In genomic region chr5:8226148-8226547, GRCh38 we compare ENCODE assay signal across 31 cellular contexts.
"Had no signal": no experiment of that assay in that cellular context is flagged by ENCODE, and none has a peak within 500 bp of the region (broad histone marks: within the 10 kb centered on the region; RNA-seq: fewer than 3 reads in every experiment).

No MANE protein-coding gene starts in this region.

- H3K4me1 ChIP-seq: adrenal gland, body of pancreas, breast epithelium had no signal

- H3K9me3 ChIP-seq: adrenal gland, body of pancreas had no signal

- H3K27ac ChIP-seq: adrenal gland, body of pancreas, brain microvascular endothelial cell, breast epithelium, VCaP had no signal

- H3K4me3 ChIP-seq: adrenal gland, body of pancreas, breast epithelium had no signal

- H3K36me3 ChIP-seq: adrenal gland, brain microvascular endothelial cell, breast epithelium had no signal

- ATAC-seq: activated CD8-positive, alpha-beta T cell treated with anti-CD3 and anti-CD28 coated beads for 36 hours; activated naive CD4-positive, alpha-beta T cell treated with anti-CD3 and anti-CD28 coated beads, Interleukin-2, amount 50 U/mL, for 72 hours; activated T-cell treated with anti-CD3 and anti-CD28 coated beads, Interleukin-2, amount 50 U/mL, for 4 hours; activated T-cell treated with anti-CD3 and anti-CD28 coated beads, Interleukin-2, amount 50 U/mL, for 72 hours; activated T-helper 17 cell treated with anti-CD3 and anti-CD28 coated beads, Interleukin-2, amount 50 U/mL, for 72 hours; body of pancreas had no signal

- DNase-seq: activated B cell treated with CpG ODN at 0.5 μM for 24 hours; activated CD4-positive, alpha-beta memory T cell treated with anti-CD3 and anti-CD28 coated beads for 36 hours; activated CD4-positive, alpha-beta T cell treated with anti-CD3 and anti-CD28 coated beads for 4 hours; activated CD4-positive, alpha-beta T cell treated with anti-CD3 and anti-CD28 coated beads, Interleukin-2, amount 10 ng/mL, durations not matched to agents 24 days and 14 days; activated CD4-positive, alpha-beta T cell treated with anti-CD3 and anti-CD28 coated beads, Interleukin-2, amount 50 U/mL, for 1 hour; activated CD4-positive, alpha-beta T cell treated with anti-CD3 and anti-CD28 coated beads, Interleukin-2, amount 50 U/mL, for 4 hours; activated CD4-positive, CD25-positive, alpha-beta regulatory T cell treated with anti-CD3 and anti-CD28 coated beads, Interleukin-2, amount 50 U/mL, for 72 hours; activated CD8-positive, alpha-beta memory T cell treated with anti-CD3 and anti-CD28 coated beads, Interleukin-2, amount 50 U/mL, for 4 hours; activated CD8-positive, alpha-beta T cell treated with anti-CD3 and anti-CD28 coated beads for 36 hours; activated effector memory CD4-positive, alpha-beta T cell treated with anti-CD3 and anti-CD28 coated beads, Interleukin-2, amount 50 U/mL, for 16 hours; activated gamma-delta T cell treated with Interleukin-2 at 50 U/mL for 16 hours; activated naive CD4-positive, alpha-beta T cell; activated naive CD4-positive, alpha-beta T cell treated with anti-CD3 and anti-CD28 coated beads for 36 hours; activated naive CD4-positive, alpha-beta T cell treated with anti-CD3 and anti-CD28 coated beads, Interleukin-2, amount 50 U/mL, for 16 hours; activated naive CD8-positive, alpha-beta T cell treated with anti-CD3 and anti-CD28 coated beads for 36 hours; activated T-cell treated with anti-CD3 and anti-CD28 coated beads for 4 hours; activated T-cell treated with anti-CD3 and anti-CD28 coated beads, Interleukin-2, amount 50 U/mL, for 1 hour; activated T-cell treated with anti-CD3 and anti-CD28 coated beads, Interleukin-2, amount 50 U/mL, for 4 hours; activated T-cell treated with anti-CD3 and anti-CD28 coated beads, Interleukin-2, amount 50 U/mL, for 72 hours; adrenal gland; amniotic stem cell; aorta; body of pancreas; brain microvascular endothelial cell; central memory CD4-positive, alpha-beta T cell; T-helper 2 cell; T-helper 9 cell had no signal

- H3K27me3 ChIP-seq: adrenal gland, body of pancreas, brain microvascular endothelial cell, breast epithelium had no signal
